ENCODE assay signal across 28 cellular contexts in the genomic region with DNA sequence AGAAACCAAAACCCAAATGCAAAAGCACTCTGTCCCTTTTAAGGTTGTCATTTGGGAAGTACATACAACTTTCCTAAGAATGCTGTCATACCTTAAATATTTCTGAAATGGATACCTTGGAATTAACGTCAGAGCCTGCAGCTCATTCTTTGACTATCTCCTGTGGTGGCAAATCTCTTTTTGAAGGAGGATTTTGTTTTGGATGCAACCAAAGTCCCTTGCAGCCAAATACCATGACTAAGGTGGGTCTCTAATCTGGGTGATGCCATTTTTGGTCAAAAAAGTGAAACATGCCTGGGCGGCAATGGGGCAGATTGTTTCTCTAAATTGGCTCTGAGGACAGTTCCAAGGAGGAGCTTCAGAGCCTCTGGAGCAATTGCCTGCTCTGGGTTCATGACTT.
"Had no signal": no experiment of that assay in that cellular context is flagged by ENCODE, and none has a peak within 500 bp of the region (broad histone marks: within the 10 kb centered on the region; RNA-seq: fewer than 3 reads in every experiment).

No MANE protein-coding gene starts in this region.

- H3K36me3 ChIP-seq: heart right ventricle, left lung, lower lobe of right lung, ovary, prostate gland, suprapubic skin, thoracic aorta, tibial nerve, upper lobe of left lung, vagina had no signal

- H3K9me3 ChIP-seq: heart right ventricle, left lung, lower lobe of right lung, mucosa of descending colon, ovary, prostate gland, suprapubic skin, thoracic aorta, tibial nerve, upper lobe of left lung, vagina had no signal

- H3K4me1 ChIP-seq: left lung, prostate gland, suprapubic skin, vagina had no signal

- H2AFZ ChIP-seq: hepatocyte had no signal

- H3K4me3 ChIP-seq: heart right ventricle, hepatocyte, left lung, lower lobe of right lung, mucosa of descending colon, ovary, prostate gland, skin epidermis, suprapubic skin, thoracic aorta, tibial nerve, upper lobe of left lung, vagina had no signal

- H3K27ac ChIP-seq: heart right ventricle, hepatocyte, left lung, lower lobe of right lung, ovary, prostate gland, skin epidermis, suprapubic skin, thoracic aorta, tibial nerve, upper lobe of left lung, vagina had no signal

- H3K4me2 ChIP-seq: hepatocyte had no signal

- H3K27me3 ChIP-seq: heart right ventricle, hepatocyte, left lung, ovary, suprapubic skin, tibial nerve, upper lobe of left lung, vagina had no signal

- DNase-seq: heart right ventricle; islet precursor cell; kidney glomerular epithelial cell; left colon; left lung; lower lobe of right lung; midbrain; mucosa of descending colon; naive thymus-derived CD4-positive, alpha-beta T cell; ovary; posterior cingulate gyrus; retina; right cardiac atrium; stimulated activated CD4-positive, alpha-beta T cell treated with anti-CD3 and anti-CD28 coated beads, Interleukin-12 subunit alpha, Interleukin-12 subunit beta, amount 100 ng/mL, for 4 hours; stimulated activated CD4-positive, alpha-beta T cell treated with anti-CD3 and anti-CD28 coated beads, Interleukin-15, amount 100 ng/mL, for 24 hours; stimulated activated CD4-positive, alpha-beta T cell treated with anti-CD3 and anti-CD28 coated beads, Interleukin-2, amount 100 ng/mL, for 24 hours; stimulated activated CD4-positive, alpha-beta T cell treated with anti-CD3 and anti-CD28 coated beads, Interleukin-4, amount 100 ng/mL, for 1 hour; stimulated activated naive CD4-positive, alpha-beta T cell; upper lobe of left lung had no signal

- ATAC-seq: heart right ventricle; left colon; left lung; lower lobe of right lung; mucosa of descending colon; naive thymus-derived CD4-positive, alpha-beta T cell; natural killer cell treated with Interleukin-12 subunit alpha and Interleukin-12 subunit beta and Interleukin-15 and Interleukin-18, amount 100 ng/mL, for 72 hours; right cardiac atrium; sciatic nerve had no signal

- H3K79me2 ChIP-seq: hepatocyte had no signal
